In genomic region chr7:40891232-40891631, GRCh38 we compare ENCODE assay signal across 8 cellular contexts.
"Had no signal": no experiment of that assay in that cellular context is flagged by ENCODE, and none has a peak within 500 bp of the region (broad histone marks: within the 10 kb centered on the region; RNA-seq: fewer than 3 reads in every experiment).

No MANE protein-coding gene starts in this region.

- H3K27ac ChIP-seq: GM23248 had no signal

- DNase-seq: GM23248, GOT3, H7, H9, HCEC 1CT, HFFc6 had no signal

- H3K4me1 ChIP-seq: HAP-1 had no signal

- H3K4me3 ChIP-seq: GM23248, GM23338, HAP-1 had no signal

- H3K36me3 ChIP-seq: HAP-1 had no signal

- H3K9me3 ChIP-seq: HAP-1 had no signal
